In genomic region chr17:30599424-30600061, GRCh38 we compare ENCODE assay signal across 8 cellular contexts.
DNase-seq lines count a peak whose midpoint lies in the region; ATAC-seq and TF ChIP-seq lines count a peak whose summit lies in the region.

No MANE protein-coding gene starts in this region.

- CTCF ChIA-PET in CD4-positive, alpha-beta T cell (lab: Charles Lee), result interaction anchor here (0.7 kb wide), 1 partner anchor 297 kb away, joined by 4 read pairs; no protein-coding TSS in a partner anchor
- CTCF ChIA-PET in naive thymus-derived CD4-positive, alpha-beta T cell (lab: Charles Lee), result no interaction called here

- DNase-seq in CD4-positive, alpha-beta T cell, result no peak
- DNase-seq in choroid plexus epithelial cell (ENCODE audit: low read depth), result no peak
- DNase-seq in naive thymus-derived CD4-positive, alpha-beta T cell, result peak in 1 of 9 donors; percentile 4
- no peak for DNase-seq in glomerular visceral epithelial cell (ENCODE audit: extremely low spot score)
- no peak for DNase-seq in COLO668 (lab: John Stamatoyannopoulos, UW; ENCODE audit: unreplicated experiment)

- no peaks in the 10 kb centered on the region for H3K9me3 ChIP-seq in CD4-positive, alpha-beta T cell (ENCODE audit: control insufficient read depth, low read length)
- no peaks in the 10 kb centered on the region for H3K9me3 ChIP-seq in naive thymus-derived CD4-positive, alpha-beta T cell (ENCODE audit: control insufficient read depth in 2 of 3, low read length in 3 of 3)

- H3K27me3 ChIP-seq in CD4-positive, alpha-beta T cell (ENCODE audit: control insufficient read depth, insufficient read depth, low read length), result no peaks in the 10 kb centered on the region
- no peaks in the 10 kb centered on the region for H3K27me3 ChIP-seq in naive thymus-derived CD4-positive, alpha-beta T cell (ENCODE audit: control insufficient read depth in 2 of 2, insufficient read depth in 2 of 2, low read length in 2 of 2)

- no peaks in the 10 kb centered on the region for H3K9me3 Mint-ChIP-seq in CD4-positive, alpha-beta T cell
- H3K9me3 Mint-ChIP-seq in IgD-negative memory B cell, result peaks cover 2 to 9% (median 5%) of the 10 kb centered on the region in 3 donors
- H3K9me3 Mint-ChIP-seq in naive thymus-derived CD4-positive, alpha-beta T cell, result peaks cover 0 to 7% (median 0%) of the 10 kb centered on the region in 11 donors

- peaks cover 19% of the 10 kb centered on the region for H3K4me1 Mint-ChIP-seq in CD4-positive, alpha-beta T cell (ENCODE audit: low read depth)
- peaks cover 11 to 23% (median 16%) of the 10 kb centered on the region in 3 donors for H3K4me1 Mint-ChIP-seq in IgD-negative memory B cell
- H3K4me1 Mint-ChIP-seq in naive thymus-derived CD4-positive, alpha-beta T cell, result peaks cover 5 to 20% (median 16%) of the 10 kb centered on the region in 7 donors

- H3K27ac Mint-ChIP-seq in CD4-positive, alpha-beta T cell, result peak overlapping the region; percentile 60
- H3K27ac Mint-ChIP-seq in IgD-negative memory B cell, result peak overlapping the region; percentile 69 to 89 (median 80)
- H3K27ac Mint-ChIP-seq in naive thymus-derived CD4-positive, alpha-beta T cell, result peak overlapping the region in 8 of 9 donors; percentile 23 to 91 (median 63)

- peak overlapping the region; percentile 75 for H3K4me3 ChIP-seq in choroid plexus epithelial cell (ENCODE audit: low read depth, low read length)
- peak overlapping the region; percentile 79 for H3K4me3 ChIP-seq in naive thymus-derived CD4-positive, alpha-beta T cell (ENCODE audit: low read length)

- ATAC-seq in CD4-positive, alpha-beta T cell (ENCODE audit: poor library complexity), result peak; percentile 17
- no peak for ATAC-seq in naive thymus-derived CD4-positive, alpha-beta T cell
- no peak for ATAC-seq in HG03097 (IDR thresholded peaks at IDR 0.05; ENCODE audit: low FRiP score, unreplicated experiment)
- no peak for ATAC-seq in GM18520 (IDR thresholded peaks at IDR 0.05; ENCODE audit: unreplicated experiment)

- H3K4me3 Mint-ChIP-seq in CD4-positive, alpha-beta T cell, result peak overlapping the region; percentile 90
- H3K4me3 Mint-ChIP-seq in IgD-negative memory B cell, result peak overlapping the region; percentile 98 to 99 (median 99)
- H3K4me3 Mint-ChIP-seq in naive thymus-derived CD4-positive, alpha-beta T cell, result peak overlapping the region; percentile 81 to 97 (median 92)

- intact Hi-C loops in CD4-positive, alpha-beta T cell (cut with DNase I, micrococcal nuclease), result loop anchor here in 1 of 2 experiments (1.0 kb wide), 1 partner anchor 11 kb away; no protein-coding TSS in a partner anchor
- intact Hi-C loops in naive thymus-derived CD4-positive, alpha-beta T cell (cut with micrococcal nuclease), result loop anchor here (2.0 to 10.0 kb wide), 3 partner anchors 122 to 231 kb away; partner anchors contain the start of genes GOSR1 (in 2 of the 2) and ATAD5 (in 1 of the 2)

- peaks cover 4% of the 10 kb centered on the region for H3K36me3 Mint-ChIP-seq in CD4-positive, alpha-beta T cell (ENCODE audit: low read depth)
- no peaks in the 10 kb centered on the region for H3K36me3 Mint-ChIP-seq in IgD-negative memory B cell
- no peaks in the 10 kb centered on the region for H3K36me3 Mint-ChIP-seq in naive thymus-derived CD4-positive, alpha-beta T cell

- peaks cover 0 to 2% of the 10 kb centered on the region in 2 donors for H3K4me1 ChIP-seq in naive thymus-derived CD4-positive, alpha-beta T cell (ENCODE audit: control insufficient read depth in 2 of 2, insufficient read depth in 2 of 2, low read length in 2 of 2)

- no peak overlapping the region for H3K27ac ChIP-seq in CD4-positive, alpha-beta T cell (ENCODE audit: low read depth, low read length)
- peak overlapping the region; percentile 61 for H3K27ac ChIP-seq in naive thymus-derived CD4-positive, alpha-beta T cell (ENCODE audit: low read depth, low read length)

- TF ChIP-seq CTCF in CD4-positive, alpha-beta T cell (IDR thresholded peaks at IDR 0.05), result no peak
- TF ChIP-seq CTCF in choroid plexus epithelial cell (conservative IDR thresholded peaks at IDR 0.05; ENCODE audit: low read depth, low read length), result no peak

- no peaks in the 10 kb centered on the region for H3K27me3 Mint-ChIP-seq in CD4-positive, alpha-beta T cell
- H3K27me3 Mint-ChIP-seq in IgD-negative memory B cell, result no peaks in the 10 kb centered on the region
- H3K27me3 Mint-ChIP-seq in naive thymus-derived CD4-positive, alpha-beta T cell, result peaks cover 0 to 18% (median 0%) of the 10 kb centered on the region in 5 donors

- peaks cover 0 to 4% (median 0%) of the 10 kb centered on the region in 3 experiments for H3K36me3 ChIP-seq in naive thymus-derived CD4-positive, alpha-beta T cell (ENCODE audit: control insufficient read depth in 2 of 3, insufficient read depth in 3 of 3, low read length in 3 of 3)

- POLR2A ChIA-PET in CD4-positive, alpha-beta T cell (lab: Charles Lee), result no interaction called here
- POLR2A ChIA-PET in naive thymus-derived CD4-positive, alpha-beta T cell (lab: Charles Lee), result no interaction called here
